ENCODE assay signal across 8 cellular contexts in the genomic region with DNA sequence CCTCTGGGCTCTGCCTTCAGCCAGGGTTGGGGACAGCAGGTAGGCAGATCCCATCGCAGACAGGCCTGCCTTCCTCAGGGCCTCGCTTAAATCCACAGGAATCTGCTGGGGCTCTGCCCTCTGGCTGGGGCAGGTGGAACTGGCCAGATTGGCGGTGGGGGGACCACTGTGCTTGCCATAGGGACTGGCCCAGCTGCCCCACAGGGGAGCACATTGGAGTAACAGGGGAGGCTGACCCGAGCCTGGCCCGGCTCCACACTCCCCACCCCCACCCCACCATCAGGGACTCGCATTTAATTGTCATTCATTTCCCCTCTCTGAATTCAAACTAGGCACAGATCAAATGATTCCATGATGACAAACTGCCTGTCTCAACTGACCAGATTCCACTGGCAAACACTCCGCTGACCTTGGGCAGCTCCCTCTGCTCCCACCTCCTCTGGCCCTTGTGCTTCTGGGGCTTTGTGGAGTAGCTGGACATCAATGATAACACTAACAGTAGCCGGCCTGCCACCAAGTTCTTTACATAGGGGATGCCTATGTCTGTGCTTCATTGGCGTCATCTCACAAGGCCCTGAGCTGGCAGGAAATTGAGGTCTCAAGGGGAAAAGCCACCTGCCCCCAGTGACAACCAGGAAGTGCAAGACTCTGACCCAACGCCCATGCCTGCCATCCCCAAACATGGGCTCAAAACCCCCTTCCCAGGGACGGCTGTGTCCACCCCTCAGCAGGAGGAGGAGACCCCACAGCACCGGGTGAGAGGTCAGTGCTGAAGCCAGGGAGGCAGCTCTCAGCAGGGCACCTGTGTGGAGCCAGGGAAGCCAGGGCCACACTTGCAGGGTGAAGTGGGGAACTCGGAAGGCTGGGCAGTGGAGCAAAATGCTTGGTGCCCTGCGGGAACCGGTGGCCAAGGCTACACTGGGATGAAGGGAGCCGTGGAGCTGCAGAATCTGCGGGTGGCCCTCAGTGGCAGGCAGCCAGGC. TPM values are rescaled to one million over a fixed set of nuclear protein-coding genes. Genes with fewer than 3 reads are reported as not detected.
A peak's percentile ranks its signal among the peaks of the same experiment; 100 is the strongest.
DNase-seq lines count a peak whose midpoint lies in the region; ATAC-seq and TF ChIP-seq lines count a peak whose summit lies in the region.

No MANE protein-coding gene starts in this region.

- H3K27ac ChIP-seq in Karpas-422 (ENCODE audit: low read length), result peak overlapping the region; percentile 91

- H3K9me2 ChIP-seq in Karpas-422 (replicated peaks; ENCODE audit: insufficient read depth, low read length), result no peaks in the 10 kb centered on the region

- no peaks in the 10 kb centered on the region for H4K20me1 ChIP-seq in Karpas-422 (ENCODE audit: insufficient read depth, low read depth, low read length)

- CTCF ChIA-PET in Calu3 (lab: Charles Lee), result no interaction called here

- ATAC-seq in GM19328 (IDR thresholded peaks at IDR 0.05; ENCODE audit: unreplicated experiment), result peak; percentile 39
- no peak for ATAC-seq in Right ventricle myocardium inferior

- no peaks in the 10 kb centered on the region for H3K36me3 ChIP-seq in Karpas-422 (ENCODE audit: insufficient read depth, low read length)

- no peaks in the 10 kb centered on the region for H3K9me3 ChIP-seq in Karpas-422 (ENCODE audit: low read length)

- TF ChIP-seq CTCF in Calu3 (IDR thresholded peaks at IDR 0.05; ENCODE audit: unreplicated experiment) (peak; percentile 30), epithelial cell of proximal tubule (conservative IDR thresholded peaks at IDR 0.05; ENCODE audit: low read depth, low read length) (peak; percentile 21)

- intact Hi-C loops in Calu3 (cut with micrococcal nuclease; ENCODE audit: unreplicated experiment), result no loop called here
- intact Hi-C loops in Right ventricle myocardium inferior (cut with DNase I), result loop anchor here (2.0 kb wide), 1 partner anchor 99 kb away; no protein-coding TSS in a partner anchor

- H3K4me2 ChIP-seq in Karpas-422 (ENCODE audit: low read depth, low read length, poor library complexity, severe bottlenecking), result peak overlapping the region; percentile 95

- H3K9ac ChIP-seq in Karpas-422 (ENCODE audit: low read length), result peak overlapping the region; percentile 86

- no TSS peak for BruUV-seq in Calu3 (replicated peaks; lab: Mats Ljungman, UMichigan)

- H3K27ac Mint-ChIP-seq in Calu3 (ENCODE audit: unreplicated experiment), result no peak overlapping the region

- H3K27me3 ChIP-seq in Karpas-422 (ENCODE audit: low read length), result no peaks in the 10 kb centered on the region

- H3K27me3 Mint-ChIP-seq in Calu3 (ENCODE audit: unreplicated experiment), result peaks cover 12% of the 10 kb centered on the region

- no peak overlapping the region for H3K4me3 Mint-ChIP-seq in Calu3 (ENCODE audit: low read depth, unreplicated experiment)

- H3K4me3 ChIP-seq in Karpas-422 (ENCODE audit: low read length), result peak overlapping the region; percentile 76
- no peak overlapping the region for H3K4me3 ChIP-seq in epithelial cell of proximal tubule (ENCODE audit: low read depth, low read length)

- DNase-seq in Calu3 (no peak), Karpas-422 (peak; percentile 94), epithelial cell of proximal tubule (ENCODE audit: low read depth) (no peak), NCI-H774 (lab: John Stamatoyannopoulos, UW) (no peak), CD1c-positive myeloid dendritic cell (ENCODE audit: extremely low spot score) (no peak), DMS153 (lab: John Stamatoyannopoulos, UW) (no peak), Right ventricle myocardium inferior (ENCODE audit: missing footprints) (no peak)

- no peaks in the 10 kb centered on the region for H3K79me2 ChIP-seq in Karpas-422 (ENCODE audit: low read length)

- H2AFZ ChIP-seq in Karpas-422 (ENCODE audit: low read length), result peak overlapping the region; percentile 84; the same call in 1 of the 2 replicates

- H3K4me1 ChIP-seq in Karpas-422 (ENCODE audit: low read length), result peaks cover 34% of the 10 kb centered on the region

- no peaks in the 10 kb centered on the region for H3K9me3 Mint-ChIP-seq in Calu3 (ENCODE audit: low read depth, unreplicated experiment)

- H3K36me3 Mint-ChIP-seq in Calu3 (ENCODE audit: insufficient read depth, unreplicated experiment), result peaks cover 24% of the 10 kb centered on the region

- H3K4me1 Mint-ChIP-seq in Calu3 (ENCODE audit: low read depth, unreplicated experiment), result peaks cover 27% of the 10 kb centered on the region

RNA-seq across cellular contexts. Expression of a gene that starts 2.1 kb away (rescaled TPM):
- 8.9 and 14.4 TPM in 2 replicates for total RNA-seq in Calu3 (2022)
- total RNA-seq in Karpas-422 (2014; rRNA removed; shearing (Covaris generic); ENCODE audit: low replicate concordance), result 2.8 and 4.7 TPM in 2 replicates
- 10.7 and 13.7 TPM in 2 replicates for total RNA-seq in epithelial cell of proximal tubule
- 9.1 TPM for total RNA-seq in Right ventricle myocardium inferior
